In the genomic region with DNA sequence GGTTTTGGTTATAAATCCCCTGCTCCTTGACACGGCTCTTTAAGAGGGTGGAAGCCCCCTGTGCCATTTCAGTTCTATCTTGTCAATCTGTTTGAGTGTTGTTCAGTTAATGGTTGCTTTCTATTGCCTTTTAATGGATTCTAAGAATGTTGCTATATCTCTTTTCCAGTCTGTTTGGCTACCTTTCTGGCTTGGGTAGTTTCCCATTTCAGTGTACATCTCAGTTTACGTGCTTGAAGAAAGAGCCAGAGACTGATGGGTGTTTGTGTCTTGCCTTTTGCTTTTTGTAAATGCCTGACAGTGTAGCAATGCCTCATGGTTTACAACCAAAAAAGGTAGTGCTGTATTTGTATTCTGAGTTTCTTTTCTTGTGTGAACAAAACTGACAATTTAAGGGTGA, we compare ENCODE assay signal across 21 cellular contexts. TPM values are rescaled to one million over a fixed set of nuclear protein-coding genes. Genes with fewer than 3 reads are reported as not detected.
DNase-seq lines count a peak whose midpoint lies in the region; ATAC-seq and TF ChIP-seq lines count a peak whose summit lies in the region.
"Had no signal": no experiment of that assay in that cellular context is flagged by ENCODE, and none has a peak within 500 bp of the region (broad histone marks: within the 10 kb centered on the region; RNA-seq: fewer than 3 reads in every experiment).

No MANE protein-coding gene starts in this region.

- POLR2A ChIA-PET in IMR-90 (lab: Charles Lee; ENCODE audit: unreplicated experiment), result no interaction called here

- no peaks in the 10 kb centered on the region for H3K9me3 Mint-ChIP-seq in Calu3 (ENCODE audit: low read depth, unreplicated experiment)
- no peaks in the 10 kb centered on the region for H3K9me3 Mint-ChIP-seq in nephron progenitor cell
- H3K9me3 Mint-ChIP-seq: activated B cell treated with CpG ODN at 0.5 μM for 24 hours; activated CD4-positive, alpha-beta memory T cell treated with anti-CD3 and anti-CD28 coated beads for 36 hours; stimulated activated naive CD8-positive, alpha-beta T cell treated with anti-CD3 and anti-CD28 coated beads, Interleukin-15, amount 100 ng/mL, for 72 hours had no signal

- ATAC-seq in IMR-90 (ENCODE audit: low read depth) (no peak), GM19328 (IDR thresholded peaks at IDR 0.05; ENCODE audit: unreplicated experiment) (no peak), GM18517 (IDR thresholded peaks at IDR 0.05; ENCODE audit: unreplicated experiment) (no peak)
- ATAC-seq: K562; Right ventricle myocardium inferior; stimulated activated naive CD8-positive, alpha-beta T cell treated with anti-CD3 and anti-CD28 coated beads, Interleukin-15, amount 100 ng/mL, for 72 hours had no signal

- TF ChIP-seq POLR2A in IMR-90 (IDR thresholded peaks at IDR 0.05; ENCODE audit: low read depth, low read length), result no peak

- intact Hi-C loops in Calu3 (cut with micrococcal nuclease; ENCODE audit: unreplicated experiment) (loop anchor here (2.0 kb wide), 1 partner anchor 25 kb away; no protein-coding TSS in a partner anchor), IMR-90 (cut with micrococcal nuclease) (no loop called here), dorsolateral prefrontal cortex (cut with DNase I) (no loop called here)

- H4K5ac ChIP-seq in IMR-90 (ENCODE audit: low read depth, low read length), result peak overlapping the region; percentile 25; the same call in 1 of the 2 replicates

- H2AFZ ChIP-seq in IMR-90 (replicated peaks; ENCODE audit: low read length, poor library complexity), result no peak overlapping the region
- H2AFZ ChIP-seq: GM23248 had no signal

- peak overlapping the region; percentile 59 for H3K4me3 Mint-ChIP-seq in Calu3 (ENCODE audit: low read depth, unreplicated experiment)
- no peak overlapping the region for H3K4me3 Mint-ChIP-seq in nephron progenitor cell
- H3K4me3 Mint-ChIP-seq: activated B cell treated with CpG ODN at 0.5 μM for 24 hours; activated CD4-positive, alpha-beta memory T cell treated with anti-CD3 and anti-CD28 coated beads for 36 hours; stimulated activated naive CD8-positive, alpha-beta T cell treated with anti-CD3 and anti-CD28 coated beads, Interleukin-15, amount 100 ng/mL, for 72 hours had no signal

- H3K9me3 ChIP-seq in IMR-90 (ENCODE audit: control insufficient read depth, insufficient read depth, low read length), result no peaks in the 10 kb centered on the region
- H3K9me3 ChIP-seq: BLaER1, transverse colon had no signal

- H3K27me3 ChIP-seq in IMR-90 (ENCODE audit: control insufficient read depth, insufficient read depth, low read length), result no peaks in the 10 kb centered on the region
- no peaks in the 10 kb centered on the region for H3K27me3 ChIP-seq in dorsolateral prefrontal cortex
- H3K27me3 ChIP-seq: BLaER1, transverse colon had no signal

- H3K4me1 Mint-ChIP-seq in Calu3 (ENCODE audit: low read depth, unreplicated experiment) (peaks cover 100% of the 10 kb centered on the region), nephron progenitor cell (peaks cover 44% of the 10 kb centered on the region)
- H3K4me1 Mint-ChIP-seq: activated B cell treated with CpG ODN at 0.5 μM for 24 hours; stimulated activated naive CD8-positive, alpha-beta T cell treated with anti-CD3 and anti-CD28 coated beads, Interleukin-15, amount 100 ng/mL, for 72 hours had no signal

- H3K4me1 ChIP-seq in IMR-90 (ENCODE audit: control insufficient read depth, insufficient read depth, low read length), result peaks cover 29% of the 10 kb centered on the region

- peak overlapping the region; percentile 57; the same call in 1 of the 2 replicates for H3K4me2 ChIP-seq in IMR-90 (ENCODE audit: low read depth, low read length)
- H3K4me2 ChIP-seq: BLaER1 had no signal

- peaks cover 72% of the 10 kb centered on the region for H3K36me3 Mint-ChIP-seq in Calu3 (ENCODE audit: insufficient read depth, unreplicated experiment)
- peaks cover 11% of the 10 kb centered on the region for H3K36me3 Mint-ChIP-seq in nephron progenitor cell (ENCODE audit: low read depth)

- H3K9me1 ChIP-seq in IMR-90 (ENCODE audit: insufficient read depth, low read length), result peaks cover 20% of the 10 kb centered on the region; the same call in 1 of the 2 replicates

- no peak overlapping the region for H4K8ac ChIP-seq in IMR-90 (ENCODE audit: low read depth in 2 of 2, low read length in 2 of 2)

- no peak overlapping the region for H4K91ac ChIP-seq in IMR-90 (ENCODE audit: insufficient read depth, low read depth, low read length)

- no peak overlapping the region for H3K4me3 ChIP-seq in IMR-90 (ENCODE audit: insufficient read depth, low read depth, low read length)
- H3K4me3 ChIP-seq in dorsolateral prefrontal cortex, result no peak overlapping the region
- H3K4me3 ChIP-seq: BLaER1, GM23248, K562, transverse colon had no signal

- peaks cover 31% of the 10 kb centered on the region; the same call in 1 of the 2 replicates for H4K20me1 ChIP-seq in IMR-90 (ENCODE audit: insufficient read depth, low read length)
- H4K20me1 ChIP-seq: BLaER1 had no signal

- no peak overlapping the region for H2BK120ac ChIP-seq in IMR-90 (ENCODE audit: low read depth, low read length)

- H3K27me3 Mint-ChIP-seq in Calu3 (ENCODE audit: unreplicated experiment) (no peaks in the 10 kb centered on the region), nephron progenitor cell (ENCODE audit: low read depth, poor library complexity) (no peaks in the 10 kb centered on the region)
- H3K27me3 Mint-ChIP-seq: activated CD4-positive, alpha-beta memory T cell treated with anti-CD3 and anti-CD28 coated beads for 36 hours had no signal

- H3K27ac ChIP-seq in IMR-90 (ENCODE audit: insufficient read depth, low read length) (peak overlapping the region; percentile 1; the same call in 1 of the 2 replicates), dorsolateral prefrontal cortex (peak overlapping the region in 36 of 59 donors; percentile 0 to 84 (median 51))
- H3K27ac ChIP-seq: BLaER1 had no signal

- dilution Hi-C loops in IMR-90 (cut with HindIII; ENCODE audit: low sequenced_read_pairs, unreplicated experiment), result no loop called here

- in situ Hi-C loops in IMR-90 (cut with MboI; ENCODE audit: low sequenced_read_pairs), result no loop called here

- TF ChIP-seq CTCF in Calu3 (IDR thresholded peaks at IDR 0.05; ENCODE audit: unreplicated experiment), result no peak
- no peak for TF ChIP-seq CTCF in IMR-90 (conservative IDR thresholded peaks at IDR 0.05; ENCODE audit: low read depth, low read length)
- no peak for TF ChIP-seq CTCF in dorsolateral prefrontal cortex (IDR thresholded peaks at IDR 0.05 in 54 of 56, conservative IDR thresholded peaks at IDR 0.05 in 2 of 56; ENCODE audit: low read depth in 1 of 56, partially characterized antibody in 56 of 56)
- TF ChIP-seq CTCF in nephron progenitor cell (IDR thresholded peaks at IDR 0.05), result no peak

- DNase-seq in Calu3, result no peak
- DNase-seq in IMR-90, result peak; percentile 35
- DNase-seq in dorsolateral prefrontal cortex, result no peak
- no peak for DNase-seq in nephron progenitor cell
- no peak for DNase-seq in COR-L47 (lab: John Stamatoyannopoulos, UW)
- DNase-seq in foreskin melanocyte, result no peak
- DNase-seq: activated B cell treated with CpG ODN at 0.5 μM for 24 hours; activated CD4-positive, alpha-beta memory T cell treated with anti-CD3 and anti-CD28 coated beads for 36 hours; activated effector memory CD4-positive, alpha-beta T cell treated with anti-CD3 and anti-CD28 coated beads, Interleukin-2, amount 50 U/mL, for 16 hours; EL; GM23248; NCI-H187 treated with DMSO at 0.1 percent for 48 hours; NCI-H82; stimulated activated naive CD8-positive, alpha-beta T cell treated with anti-CD3 and anti-CD28 coated beads, Interleukin-15, amount 100 ng/mL, for 72 hours; T-helper 9 cell; transverse colon had no signal

- peak overlapping the region; percentile 2; the same call in 1 of the 2 replicates for H3K4ac ChIP-seq in IMR-90 (ENCODE audit: low read depth, low read length)

- H2BK20ac ChIP-seq in IMR-90 (ENCODE audit: low read depth, low read length), result no peak overlapping the region; the same call in 1 of the 2 replicates

- H3K23ac ChIP-seq in IMR-90 (ENCODE audit: low read depth, low read length), result peak overlapping the region; percentile 11; the same call in 1 of the 2 replicates

- peaks cover 15% of the 10 kb centered on the region for H3K36me3 ChIP-seq in IMR-90 (ENCODE audit: control insufficient read depth, insufficient read depth, low read length)
- H3K36me3 ChIP-seq: BLaER1, transverse colon had no signal

- H3K14ac ChIP-seq in IMR-90 (replicated peaks; ENCODE audit: low read depth, low read length), result no peak overlapping the region; the same call in 1 of the 2 replicates

- TF ChIP-seq RAD21 in IMR-90 (IDR thresholded peaks at IDR 0.05; ENCODE audit: low read length), result no peak

- no peak overlapping the region; the same call in 2 of the 3 replicates for H2BK15ac ChIP-seq in IMR-90 (ENCODE audit: low read depth, low read length)

- H2BK5ac ChIP-seq in IMR-90 (ENCODE audit: low read depth, low read length, poor library complexity, severe bottlenecking), result peak overlapping the region; percentile 37

- WGBS in IMR-90 (ENCODE audit: extremely low coverage in 2 of 2, insufficient read length in 1 of 2), 2 experiments, result no CpG with 5 or more reads among the region's 2 CpGs

- H3K79me1 ChIP-seq in IMR-90 (ENCODE audit: low read depth in 1 of 2, low read length in 2 of 2), result peaks cover 32 to 83% of the 10 kb centered on the region in 2 experiments

- H3K27ac Mint-ChIP-seq in Calu3 (ENCODE audit: unreplicated experiment) (peak overlapping the region; percentile 96), nephron progenitor cell (peak overlapping the region; percentile 75)
- H3K27ac Mint-ChIP-seq: activated B cell treated with CpG ODN at 0.5 μM for 24 hours; activated CD4-positive, alpha-beta memory T cell treated with anti-CD3 and anti-CD28 coated beads for 36 hours had no signal

- no peak overlapping the region for H2AK5ac ChIP-seq in IMR-90 (ENCODE audit: low read depth, low read length)

- H2AK9ac ChIP-seq in IMR-90 (replicated peaks; ENCODE audit: low read depth, low read length, poor library complexity), result no peak overlapping the region

- peak overlapping the region; percentile 36; the same call in 1 of the 2 replicates for H3K18ac ChIP-seq in IMR-90 (ENCODE audit: low read depth, low read length)

- BruUV-seq in Calu3 (replicated peaks; lab: Mats Ljungman, UMichigan), result no TSS peak
- no TSS peak for BruUV-seq in IMR-90 (replicated peaks; lab: Mats Ljungman, UMichigan)

- H3K9ac ChIP-seq in IMR-90 (ENCODE audit: low read depth, low read length), result no peak overlapping the region
- H3K9ac ChIP-seq: BLaER1, GM23248 had no signal

- CTCF ChIA-PET in Calu3 (lab: Charles Lee), result interaction anchor here (0.9 to 2.5 kb wide), 2 partner anchors 15 to 23 kb away, joined by 4 to 6 read pairs; no protein-coding TSS in a partner anchor
- CTCF ChIA-PET in IMR-90 (lab: Yijun Ruan, JAX), result interaction anchor here (1.2 kb wide), 1 partner anchor 168 kb away, joined by 3 read pairs; no protein-coding TSS in a partner anchor

- no peak overlapping the region for H3K56ac ChIP-seq in IMR-90 (ENCODE audit: extremely low read depth, insufficient read depth, low read length)

TF ChIP-seq in IMR-90, 13 proteins besides CTCF, POLR2A, EP300 and RAD21:
- no peak for TF ChIP-seq SMC3 (IDR thresholded peaks at IDR 0.05; ENCODE audit: low read depth, low read length)

RNA-seq across cellular contexts. Expression of a gene that starts 45.3 kb away (rescaled TPM):
- total RNA-seq in Calu3 (2022), result 378 and 497 TPM in 2 replicates
- 118 and 145 TPM in 2 replicates for total RNA-seq in IMR-90 (2012; rRNA removed)
- polyA plus RNA-seq in IMR-90 (2012; rRNA removed), result 155 and 175 TPM in 2 replicates
- 85.4 and 86.8 TPM in 2 replicates for polyA plus RNA-seq in IMR-90 (2012; cell fraction: cytosol; rRNA removed)
- polyA plus RNA-seq in IMR-90 (2012; cell fraction: nucleus; rRNA removed; ENCODE audit: low replicate concordance), result 65.5 and 124 TPM in 2 replicates
- total RNA-seq in dorsolateral prefrontal cortex, result 100 to 1,000 TPM in 1 of 120 experiments, 10 to 100 TPM in 119; 43.6 to 101 (median 74.3) TPM
